ENCODE assay signal across 40 cellular contexts in the genomic region with DNA sequence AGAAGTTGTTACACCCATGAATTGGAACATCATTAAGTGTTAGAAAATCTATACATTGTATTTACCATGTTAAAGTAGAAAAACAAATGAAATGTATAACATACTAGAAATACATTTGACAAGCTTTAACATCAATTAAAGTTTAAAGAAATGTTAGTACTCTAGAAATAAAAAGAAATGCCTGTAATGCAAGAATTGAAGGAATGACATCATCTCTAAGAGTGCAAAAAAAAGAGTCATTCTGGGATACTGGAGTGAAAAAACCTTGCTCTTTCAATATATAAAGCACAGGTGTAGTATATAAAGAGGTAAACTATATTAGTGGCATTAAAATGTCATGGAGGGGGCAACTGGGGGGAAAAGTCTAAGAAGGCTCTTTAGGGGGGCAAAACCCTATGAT.
"Had no signal": no experiment of that assay in that cellular context is flagged by ENCODE, and none has a peak within 500 bp of the region (broad histone marks: within the 10 kb centered on the region; RNA-seq: fewer than 3 reads in every experiment).

No MANE protein-coding gene starts in this region.

- H3K4me1 ChIP-seq: adrenal gland, ascending aorta, body of pancreas, breast epithelium had no signal

- H3K4me3 Mint-ChIP-seq: activated naive CD4-positive, alpha-beta T cell treated with anti-CD3 and anti-CD28 coated beads for 36 hours; activated naive CD4-positive, alpha-beta T cell treated with anti-CD3 and anti-CD28 coated beads, Interleukin-2, amount 10 ng/mL, durations not matched to agents 7 days and 5 days; activated naive CD4-positive, alpha-beta T cell treated with anti-CD3 and anti-CD28 coated beads, Interleukin-2, amount 50 U/mL, for 24 hours; activated naive CD8-positive, alpha-beta T cell; activated naive CD8-positive, alpha-beta T cell treated with anti-CD3 and anti-CD28 coated beads for 36 hours; activated naive CD8-positive, alpha-beta T cell treated with anti-CD3 and anti-CD28 coated beads, Interleukin-2, amount 10 ng/mL, durations not matched to agents 7 days and 5 days; activated naive CD8-positive, alpha-beta T cell treated with anti-CD3 and anti-CD28 coated beads, Interleukin-2, amount 50 U/mL, for 24 hours; activated T-cell treated with anti-CD3 and anti-CD28 coated beads, Interleukin-2, amount 50 U/mL, for 24 hours; activated T-cell treated with anti-CD3 and anti-CD28 coated beads, Interleukin-2, amount 50 U/mL, for 4 hours; activated T-cell treated with anti-CD3 and anti-CD28 coated beads, Interleukin-2, amount 50 U/mL, for 72 hours; activated T-helper 1 cell treated with anti-CD3 and anti-CD28 coated beads, Interleukin-12 subunit alpha, Interleukin-12 subunit beta, Interleukin-2, Interleukin-4 antibody, amounts not matched to agents 30 ng/mL and 10 ng/mL and 1 ng/mL, durations not matched to agents 14 hours and 24 hours and 36 hours; activated T-helper 17 cell treated with anti-CD3 and anti-CD28 coated beads, Interleukin-2, amount 50 U/mL, for 72 hours; brain; central memory CD8-positive, alpha-beta T cell had no signal

- H3K9me3 ChIP-seq: adrenal gland, ascending aorta, body of pancreas, breast epithelium had no signal

- H3K9me3 Mint-ChIP-seq: activated naive CD8-positive, alpha-beta T cell treated with anti-CD3 and anti-CD28 coated beads for 36 hours; activated naive CD8-positive, alpha-beta T cell treated with anti-CD3 and anti-CD28 coated beads, Interleukin-2, amount 50 U/mL, for 24 hours; activated T-cell treated with anti-CD3 and anti-CD28 coated beads, Interleukin-2, amount 50 U/mL, for 24 hours; activated T-helper 1 cell treated with anti-CD3 and anti-CD28 coated beads, Interleukin-12 subunit alpha, Interleukin-12 subunit beta, Interleukin-2, Interleukin-4 antibody, amounts not matched to agents 30 ng/mL and 10 ng/mL and 1 ng/mL, durations not matched to agents 14 hours and 24 hours and 36 hours; activated T-helper 17 cell treated with anti-CD3 and anti-CD28 coated beads, Interleukin-2, amount 50 U/mL, for 72 hours; activated T-helper 2 cell treated with anti-CD3 and anti-CD28 coated beads, Interferon-gamma antibody, Interleukin-2, Interleukin-4, amounts not matched to agents 10 μg/mL and 5 μg/mL and 100 μg/mL, durations not matched to agents 14 hours and 24 hours and 36 hours; central memory CD8-positive, alpha-beta T cell had no signal

- ATAC-seq: activated naive CD4-positive, alpha-beta T cell treated with anti-CD3 and anti-CD28 coated beads, Interleukin-2, amount 50 U/mL, for 72 hours; activated naive CD8-positive, alpha-beta T cell treated with anti-CD3 and anti-CD28 coated beads, Interleukin-2, amount 50 U/mL, for 24 hours; activated T-cell treated with anti-CD3 and anti-CD28 coated beads, Interleukin-2, amount 50 U/mL, for 4 hours; activated T-cell treated with anti-CD3 and anti-CD28 coated beads, Interleukin-2, amount 50 U/mL, for 72 hours; activated T-helper 17 cell treated with anti-CD3 and anti-CD28 coated beads, Interleukin-2, amount 50 U/mL, for 72 hours; body of pancreas had no signal

- H3K4me3 ChIP-seq: adrenal gland, ascending aorta, body of pancreas, breast epithelium, cardiac muscle cell had no signal

- H3K36me3 Mint-ChIP-seq: activated naive CD4-positive, alpha-beta T cell treated with anti-CD3 and anti-CD28 coated beads, Interleukin-2, amount 10 ng/mL, durations not matched to agents 7 days and 5 days; activated naive CD4-positive, alpha-beta T cell treated with anti-CD3 and anti-CD28 coated beads, Interleukin-2, amount 50 U/mL, for 24 hours; activated naive CD4-positive, alpha-beta T cell treated with anti-CD3 and anti-CD28 coated beads, Interleukin-2, amount 50 U/mL, for 72 hours; activated naive CD8-positive, alpha-beta T cell; activated naive CD8-positive, alpha-beta T cell treated with anti-CD3 and anti-CD28 coated beads for 36 hours; activated naive CD8-positive, alpha-beta T cell treated with anti-CD3 and anti-CD28 coated beads, Interleukin-2, amount 10 ng/mL, durations not matched to agents 7 days and 5 days; brain had no signal

- H3K27me3 ChIP-seq: adrenal gland, ascending aorta, body of pancreas, brain microvascular endothelial cell, breast epithelium, cardiac muscle cell had no signal

- FAIRE-seq: astrocyte, bronchial epithelial cell had no signal

- H3K36me3 ChIP-seq: adrenal gland, ascending aorta, brain microvascular endothelial cell, breast epithelium, cardiac muscle cell had no signal

- DNase-seq: activated effector memory CD4-positive, alpha-beta T cell treated with anti-CD3 and anti-CD28 coated beads, Interleukin-2, amount 50 U/mL, for 16 hours; activated effector memory CD4-positive, alpha-beta T cell treated with Interleukin-2 at 50 U/mL for 16 hours; activated gamma-delta T cell; activated gamma-delta T cell treated with Interleukin-2 at 50 U/mL for 16 hours; activated naive CD4-positive, alpha-beta T cell; activated naive CD4-positive, alpha-beta T cell treated with anti-CD3 and anti-CD28 coated beads for 36 hours; activated naive CD4-positive, alpha-beta T cell treated with anti-CD3 and anti-CD28 coated beads, Interleukin-2, amount 10 ng/mL, durations not matched to agents 7 days and 5 days; activated naive CD4-positive, alpha-beta T cell treated with anti-CD3 and anti-CD28 coated beads, Interleukin-2, amount 50 U/mL, for 16 hours; activated naive CD4-positive, alpha-beta T cell treated with Interleukin-2 at 50 U/mL for 16 hours; activated naive CD8-positive, alpha-beta T cell treated with anti-CD3 and anti-CD28 coated beads for 36 hours; activated naive CD8-positive, alpha-beta T cell treated with anti-CD3 and anti-CD28 coated beads, Interleukin-2, amount 10 ng/mL, durations not matched to agents 7 days and 5 days; activated naive CD8-positive, alpha-beta T cell treated with anti-CD3 and anti-CD28 coated beads, Interleukin-2, amount 50 U/mL, for 24 hours; activated T-cell treated with anti-CD3 and anti-CD28 coated beads, Interleukin-2, amount 50 U/mL, for 1 hour; activated T-cell treated with anti-CD3 and anti-CD28 coated beads, Interleukin-2, amount 50 U/mL, for 24 hours; activated T-cell treated with anti-CD3 and anti-CD28 coated beads, Interleukin-2, amount 50 U/mL, for 4 hours; activated T-cell treated with anti-CD3 and anti-CD28 coated beads, Interleukin-2, amount 50 U/mL, for 48 hours; activated T-cell treated with anti-CD3 and anti-CD28 coated beads, Interleukin-2, amount 50 U/mL, for 72 hours; adrenal gland; amniotic stem cell; amygdala; anterior cingulate cortex; aorta; body of pancreas; brain microvascular endothelial cell; caudate nucleus; central memory CD4-positive, alpha-beta T cell; cerebellar nuclear complex had no signal

- H3K27ac ChIP-seq: adrenal gland, ascending aorta, body of pancreas, brain microvascular endothelial cell, breast epithelium, cardiac muscle cell had no signal

- H3K27me3 Mint-ChIP-seq: activated naive CD4-positive, alpha-beta T cell treated with anti-CD3 and anti-CD28 coated beads, Interleukin-2, amount 10 ng/mL, durations not matched to agents 7 days and 5 days; activated naive CD8-positive, alpha-beta T cell treated with anti-CD3 and anti-CD28 coated beads, Interleukin-2, amount 10 ng/mL, durations not matched to agents 7 days and 5 days; activated naive CD8-positive, alpha-beta T cell treated with anti-CD3 and anti-CD28 coated beads, Interleukin-2, amount 50 U/mL, for 24 hours; brain; central memory CD8-positive, alpha-beta T cell had no signal

- H3K4me1 Mint-ChIP-seq: activated naive CD4-positive, alpha-beta T cell treated with anti-CD3 and anti-CD28 coated beads, Interleukin-2, amount 10 ng/mL, durations not matched to agents 7 days and 5 days; activated naive CD4-positive, alpha-beta T cell treated with anti-CD3 and anti-CD28 coated beads, Interleukin-2, amount 50 U/mL, for 24 hours; activated naive CD8-positive, alpha-beta T cell treated with anti-CD3 and anti-CD28 coated beads for 36 hours; activated naive CD8-positive, alpha-beta T cell treated with anti-CD3 and anti-CD28 coated beads, Interleukin-2, amount 10 ng/mL, durations not matched to agents 7 days and 5 days; activated naive CD8-positive, alpha-beta T cell treated with anti-CD3 and anti-CD28 coated beads, Interleukin-2, amount 50 U/mL, for 24 hours; activated T-helper 17 cell treated with anti-CD3 and anti-CD28 coated beads, Interleukin-2, amount 50 U/mL, for 72 hours; brain; central memory CD8-positive, alpha-beta T cell had no signal

- H3K27ac Mint-ChIP-seq: activated naive CD4-positive, alpha-beta T cell treated with anti-CD3 and anti-CD28 coated beads for 36 hours; activated naive CD4-positive, alpha-beta T cell treated with anti-CD3 and anti-CD28 coated beads, Interleukin-2, amount 10 ng/mL, durations not matched to agents 7 days and 5 days; activated naive CD4-positive, alpha-beta T cell treated with anti-CD3 and anti-CD28 coated beads, Interleukin-2, amount 50 U/mL, for 24 hours; activated naive CD4-positive, alpha-beta T cell treated with anti-CD3 and anti-CD28 coated beads, Interleukin-2, amount 50 U/mL, for 72 hours; activated naive CD8-positive, alpha-beta T cell; activated naive CD8-positive, alpha-beta T cell treated with anti-CD3 and anti-CD28 coated beads for 36 hours; activated naive CD8-positive, alpha-beta T cell treated with anti-CD3 and anti-CD28 coated beads, Interleukin-2, amount 10 ng/mL, durations not matched to agents 7 days and 5 days; activated naive CD8-positive, alpha-beta T cell treated with anti-CD3 and anti-CD28 coated beads, Interleukin-2, amount 50 U/mL, for 24 hours; activated T-cell treated with anti-CD3 and anti-CD28 coated beads, Interleukin-2, amount 50 U/mL, for 24 hours; activated T-cell treated with anti-CD3 and anti-CD28 coated beads, Interleukin-2, amount 50 U/mL, for 72 hours; activated T-helper 1 cell treated with anti-CD3 and anti-CD28 coated beads, Interleukin-12 subunit alpha, Interleukin-12 subunit beta, Interleukin-2, Interleukin-4 antibody, amounts not matched to agents 30 ng/mL and 10 ng/mL and 1 ng/mL, durations not matched to agents 14 hours and 24 hours and 36 hours; activated T-helper 17 cell treated with anti-CD3 and anti-CD28 coated beads, Interleukin-2, amount 50 U/mL, for 72 hours; activated T-helper 2 cell treated with anti-CD3 and anti-CD28 coated beads, Interferon-gamma antibody, Interleukin-2, Interleukin-4, amounts not matched to agents 10 μg/mL and 5 μg/mL and 100 μg/mL, durations not matched to agents 14 hours and 24 hours and 36 hours; brain had no signal
